Comparison of ENCODE assay signal across 16 cellular contexts in the genomic region with DNA sequence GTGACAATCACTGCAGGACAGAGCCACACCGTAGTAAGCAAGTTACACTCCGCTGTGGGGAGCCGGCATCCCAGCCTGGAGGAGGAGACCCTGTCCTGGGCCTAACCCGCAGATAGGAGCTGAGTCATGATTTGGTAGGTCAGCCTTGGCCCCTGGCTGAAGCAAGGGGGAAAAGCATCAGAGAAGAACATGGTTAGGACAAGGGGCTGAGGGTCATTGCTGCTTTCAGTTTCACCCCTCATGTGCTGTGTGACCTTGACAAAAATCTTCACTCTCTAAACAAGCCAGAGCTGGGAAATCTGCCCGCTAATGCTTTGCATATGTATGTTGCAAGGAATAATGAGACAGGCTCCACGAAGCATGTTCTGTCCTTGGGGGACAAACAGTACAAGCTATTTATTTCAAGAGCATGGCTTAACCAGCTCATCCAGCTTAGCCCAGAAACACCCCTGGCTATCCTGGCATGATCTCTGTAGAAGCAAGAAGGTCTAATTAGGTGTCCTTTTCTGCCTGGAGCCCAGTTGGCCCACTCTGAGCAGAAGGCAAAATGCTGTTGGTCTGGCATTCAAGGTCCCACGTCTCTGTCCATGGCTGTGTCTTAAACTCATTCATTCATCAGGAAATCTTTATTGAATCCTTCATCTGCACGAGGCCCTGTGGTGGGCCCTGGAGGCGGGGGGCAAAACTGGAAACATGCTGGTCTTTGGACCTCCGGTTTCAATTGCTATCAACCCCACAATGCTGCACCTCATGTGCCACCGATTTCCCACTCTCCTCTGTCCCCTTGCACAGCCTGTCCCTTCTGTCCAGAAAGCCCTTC.
DNase-seq lines count a peak whose midpoint lies in the region; ATAC-seq and TF ChIP-seq lines count a peak whose summit lies in the region.
"Had no signal": no experiment of that assay in that cellular context is flagged by ENCODE, and none has a peak within 500 bp of the region (broad histone marks: within the 10 kb centered on the region; RNA-seq: fewer than 3 reads in every experiment).

No MANE protein-coding gene starts in this region.

- H3K9me3 ChIP-seq in esophagus squamous epithelium, result no peaks in the 10 kb centered on the region
- H3K9me3 ChIP-seq in ovary, result no peaks in the 10 kb centered on the region

- H3K27ac ChIP-seq in RWPE1 (peak overlapping the region; percentile 67; the same call in 1 of the 2 replicates), esophagus squamous epithelium (peak overlapping the region in 3 of 4 donors; percentile 36 to 64 (median 38)), ovary (peak overlapping the region in 1 of 2 donors; percentile 66)
- H3K27ac ChIP-seq: SK-N-MC had no signal

- peaks cover 8 to 30% (median 20%) of the 10 kb centered on the region in 3 donors for H3K4me1 ChIP-seq in esophagus squamous epithelium
- H3K4me1 ChIP-seq in ovary (ENCODE audit: insufficient read depth), result peaks cover 12% of the 10 kb centered on the region

- 57 to 67% methylated on average over 8 to 11 of the region's 11 CpGs for WGBS in esophagus squamous epithelium, 2 donors
- WGBS in ovary, 3 donors, result 38 to 47% (median 46%) methylated on average over 11 of the region's 11 CpGs

- TF ChIP-seq POLR2A in esophagus squamous epithelium (IDR thresholded peaks at IDR 0.05) (no peak), ovary (IDR thresholded peaks at IDR 0.05) (no peak)

- CTCF ChIA-PET in RWPE1 (lab: Yijun Ruan, JAX), result interaction anchor here (0.6 kb wide), 1 partner anchor 144 kb away, joined by 3 read pairs; no protein-coding TSS in a partner anchor

- peak; percentile 25 for DNase-seq in ELF-1 (ENCODE audit: low read depth, low spot score)
- no peak for DNase-seq in RWPE1 (ENCODE audit: low spot score)
- DNase-seq in esophagus squamous epithelium (lab: John Stamatoyannopoulos, UW), result no peak
- peak; percentile 56 to 83 (median 78) for DNase-seq in ovary
- no peak for DNase-seq in NCI-H2029 (lab: John Stamatoyannopoulos, UW)
- no peak for DNase-seq in SKM-1 treated with dmso at 0.1 percent for 144 hours (lab: John Stamatoyannopoulos, UW; ENCODE audit: unreplicated experiment)
- DNase-seq: activated CD4-positive, alpha-beta T cell treated with anti-CD3 and anti-CD28 coated beads, Interleukin-2, amount 50 U/mL, for 1 hour; amniotic stem cell; cerebellar nuclear complex; kidney; mucosa of descending colon; NCI-H1105 treated with DMSO at 0.1 percent for 48 hours; stimulated activated naive B cell treated with anti-CD40 and anti-IgM and Interleukin-4, amounts not matched to agents 10 μg/mL and 1 μg/mL and 100 μg/mL, for 72 hours had no signal

- ATAC-seq in HG03442 (IDR thresholded peaks at IDR 0.05; ENCODE audit: unreplicated experiment) (no peak), GM21390 (IDR thresholded peaks at IDR 0.05; ENCODE audit: unreplicated experiment) (no peak)
- ATAC-seq: mucosa of descending colon; stimulated activated naive B cell treated with anti-CD40 and anti-IgM and Interleukin-4, amounts not matched to agents 10 μg/mL and 1 μg/mL and 100 μg/mL, for 72 hours had no signal

- POLR2A ChIA-PET in RWPE1 (lab: Yijun Ruan, JAX; ENCODE audit: low non-redundant PET), result no interaction called here

- intact Hi-C loops in esophagus squamous epithelium (cut with DNase I), result no loop called here
- intact Hi-C loops in ovary (cut with DNase I), result loop anchor here in 2 of 4 donors (10.0 kb wide), 2 partner anchors 380 to 390 kb away; partner anchors contain the start of gene ADAMTS17 (in 1 of the 2)

- H3K4me3 ChIP-seq in esophagus squamous epithelium, result no peak overlapping the region
- H3K4me3 ChIP-seq in ovary, result no peak overlapping the region
- H3K4me3 ChIP-seq: mucosa of descending colon, SK-N-MC had no signal

- peaks cover 0 to 17% (median 0%) of the 10 kb centered on the region in 4 donors for H3K27me3 ChIP-seq in esophagus squamous epithelium
- H3K27me3 ChIP-seq in ovary, result no peaks in the 10 kb centered on the region

- no peak for TF ChIP-seq CTCF in RWPE1 (conservative IDR thresholded peaks at IDR 0.05; ENCODE audit: low read depth)
- no peak for TF ChIP-seq CTCF in esophagus squamous epithelium (IDR thresholded peaks at IDR 0.05)
- no peak for TF ChIP-seq CTCF in ovary (IDR thresholded peaks at IDR 0.05)

- H3K36me3 ChIP-seq in esophagus squamous epithelium (no peaks in the 10 kb centered on the region), ovary (no peaks in the 10 kb centered on the region)

- no peak for TF ChIP-seq EP300 in ovary (IDR thresholded peaks at IDR 0.05)

Comparison
In these comparisons a context has a peak if more than half of its experiments do, and no peak if none do; other contexts are left out.
1. DNase-seq: peak in ELF-1 (single experiment) and ovary (5 of 5); none in RWPE1 (single experiment), esophagus squamous epithelium (single experiment), NCI-H2029 (single experiment) and SKM-1 treated with dmso at 0.1 percent for 144 hours (single experiment).